11 cellular contexts compared by ENCODE assay signal in genomic region chr19:13120817-13121216, GRCh38. TPM values are rescaled to one million over a fixed set of nuclear protein-coding genes. Genes with fewer than 3 reads are reported as not detected.
DNase-seq lines count a peak whose midpoint lies in the region; ATAC-seq and TF ChIP-seq lines count a peak whose summit lies in the region.
"Had no signal": no experiment of that assay in that cellular context is flagged by ENCODE, and none has a peak within 500 bp of the region (broad histone marks: within the 10 kb centered on the region; RNA-seq: fewer than 3 reads in every experiment).

No MANE protein-coding gene starts in this region.

- peaks cover 86% of the 10 kb centered on the region for H3K79me2 ChIP-seq in PC-3 (ENCODE audit: low read length)
- peaks cover 84% of the 10 kb centered on the region for H3K79me2 ChIP-seq in osteoblast (ENCODE audit: insufficient read depth, low read length)

- H3K27ac Mint-ChIP-seq in dendritic cell treated with granulocyte-macrophage colony-stimulating factor and Interleukin-4, amounts not matched to agents 40 ng/mL and 50 ng/mL, for 4 days = peak overlapping the region; percentile 7

- H3K36me3 ChIP-seq in PC-3 (ENCODE audit: low read depth, low read length) (peaks cover 18% of the 10 kb centered on the region; the same call in 1 of the 2 replicates), osteoblast (ENCODE audit: insufficient read depth, low read length) (peaks cover 15% of the 10 kb centered on the region), colonic mucosa (no peaks in the 10 kb centered on the region)
- H3K36me3 ChIP-seq: cardiac muscle cell, thoracic aorta had no signal

- TF ChIP-seq CTCF in PC-3 (conservative IDR thresholded peaks at IDR 0.05; ENCODE audit: low read depth, low read length) (no peak), osteoblast (IDR thresholded peaks at IDR 0.05; ENCODE audit: extremely low read depth, low read depth, low read length) (no peak), colonic mucosa (IDR thresholded peaks at IDR 0.05) (no peak)

- H3K9ac ChIP-seq in PC-3 (ENCODE audit: low read length) (no peak overlapping the region), colonic mucosa (ENCODE audit: low read depth in 2 of 2, low read length in 2 of 2) (no peak overlapping the region)

- H3K4me3 ChIP-seq in PC-3 (ENCODE audit: low read length) (peak overlapping the region; percentile 28), osteoblast (ENCODE audit: insufficient read depth, low read length) (peak overlapping the region; percentile 86), colonic mucosa (no peak overlapping the region)
- H3K4me3 ChIP-seq: cardiac muscle cell, thoracic aorta had no signal

- ATAC-seq in PC-3 = no peak
- no peak for ATAC-seq in GM18909 (IDR thresholded peaks at IDR 0.05; ENCODE audit: poor library complexity, unreplicated experiment)

- H4K20me1 ChIP-seq in PC-3 (ENCODE audit: low read length) (peaks cover 52% of the 10 kb centered on the region), osteoblast (ENCODE audit: insufficient read depth, low read length) (peaks cover 50% of the 10 kb centered on the region)

- H3K27me3 ChIP-seq in PC-3 (ENCODE audit: low read length) = no peaks in the 10 kb centered on the region
- no peaks in the 10 kb centered on the region for H3K27me3 ChIP-seq in osteoblast (ENCODE audit: insufficient read depth, low read length)
- H3K27me3 ChIP-seq in colonic mucosa = no peaks in the 10 kb centered on the region
- H3K27me3 ChIP-seq: cardiac muscle cell had no signal

- no peaks in the 10 kb centered on the region for H3K27me3 Mint-ChIP-seq in dendritic cell treated with granulocyte-macrophage colony-stimulating factor and Interleukin-4, amounts not matched to agents 40 ng/mL and 50 ng/mL, for 4 days

- peaks cover 68% of the 10 kb centered on the region for H3K36me3 Mint-ChIP-seq in dendritic cell treated with granulocyte-macrophage colony-stimulating factor and Interleukin-4, amounts not matched to agents 40 ng/mL and 50 ng/mL, for 4 days (ENCODE audit: low read depth)

- H3K9me3 ChIP-seq in PC-3 (ENCODE audit: low read length) = no peaks in the 10 kb centered on the region
- H3K9me3 ChIP-seq in osteoblast (ENCODE audit: low read depth, low read length) = no peaks in the 10 kb centered on the region
- H3K9me3 ChIP-seq in colonic mucosa = no peaks in the 10 kb centered on the region
- H3K9me3 ChIP-seq: thoracic aorta had no signal

- no TSS peak for BruUV-seq in PC-3 (replicated peaks; lab: Mats Ljungman, UMichigan)

- POLR2A ChIA-PET in PC-3 (lab: Charles Lee; ENCODE audit: unreplicated experiment) = no interaction called here

- H3F3A ChIP-seq in PC-3 (ENCODE audit: low read length, unreplicated experiment) = peaks cover 4% of the 10 kb centered on the region

- H3K27ac ChIP-seq in PC-3 (ENCODE audit: low read length) = peak overlapping the region; percentile 16
- H3K27ac ChIP-seq in osteoblast (ENCODE audit: low read depth, low read length) = peak overlapping the region; percentile 96
- H3K27ac ChIP-seq in colonic mucosa = no peak overlapping the region
- H3K27ac ChIP-seq: cardiac muscle cell, thoracic aorta had no signal

- peaks cover 68% of the 10 kb centered on the region for H3K4me1 Mint-ChIP-seq in dendritic cell treated with granulocyte-macrophage colony-stimulating factor and Interleukin-4, amounts not matched to agents 40 ng/mL and 50 ng/mL, for 4 days (ENCODE audit: low read depth)

- H3K4me1 ChIP-seq in PC-3 (ENCODE audit: insufficient read depth, low read length) (peaks cover 26% of the 10 kb centered on the region), osteoblast (ENCODE audit: insufficient read depth, low read length) (peaks cover 43% of the 10 kb centered on the region), colonic mucosa (peaks cover 11% of the 10 kb centered on the region)

- H3K9me2 ChIP-seq in PC-3 (replicated peaks; ENCODE audit: low read length) = no peaks in the 10 kb centered on the region

- CTCF ChIA-PET in PC-3 (lab: Charles Lee) = no interaction called here

- H2AFZ ChIP-seq in PC-3 (ENCODE audit: low read length) = no peak overlapping the region
- no peak overlapping the region for H2AFZ ChIP-seq in osteoblast (ENCODE audit: low read length)

- H3K4me3 Mint-ChIP-seq in dendritic cell treated with granulocyte-macrophage colony-stimulating factor and Interleukin-4, amounts not matched to agents 40 ng/mL and 50 ng/mL, for 4 days = no peak overlapping the region

- intact Hi-C loops in PC-3 (cut with micrococcal nuclease) = no loop called here
- intact Hi-C loops in dendritic cell treated with granulocyte-macrophage colony-stimulating factor and Interleukin-4, amounts not matched to agents 40 ng/mL and 50 ng/mL, for 4 days (cut with micrococcal nuclease) = no loop called here
- intact Hi-C loops in colonic mucosa (cut with DNase I) = no loop called here

- H3K4me2 ChIP-seq in PC-3 (ENCODE audit: low read length) (peak overlapping the region; percentile 85), osteoblast (ENCODE audit: insufficient read depth, low read length) (peak overlapping the region; percentile 94)

- DNase-seq in EL = peak; percentile 69
- no peak for DNase-seq in PC-3
- peak; percentile 98 for DNase-seq in osteoblast (ENCODE audit: insufficient read length, low spot score, missing footprints)
- no peak for DNase-seq in stimulated activated CD4-positive, alpha-beta T cell treated with anti-CD3 and anti-CD28 coated beads, Interleukin-12 subunit alpha, Interleukin-12 subunit beta, amount 100 ng/mL, for 4 hours
- no peak for DNase-seq in colonic mucosa
- DNase-seq: hypothalamus, Right ventricle myocardium superior had no signal

- no peaks in the 10 kb centered on the region for H3K9me3 Mint-ChIP-seq in dendritic cell treated with granulocyte-macrophage colony-stimulating factor and Interleukin-4, amounts not matched to agents 40 ng/mL and 50 ng/mL, for 4 days

RNA-seq across cellular contexts. Expression of gene NACC1, which starts 2.8 kb away (rescaled TPM):
- 266 and 337 TPM in 2 replicates for total RNA-seq in PC-3 (2014; rRNA removed)
- 53.9 and 62.5 TPM in 2 replicates for total RNA-seq in osteoblast
- total RNA-seq in colonic mucosa = 100 to 1,000 TPM in 1 of 2 donors, 10 to 100 TPM in 1; 56.7 to 119 TPM

RNA-seq across cellular contexts. Expression of gene TRMT1, which starts 4.3 kb away (rescaled TPM):
- total RNA-seq in PC-3 (2014; rRNA removed) (91.8 and 117 TPM in 2 replicates), osteoblast (18.6 and 29.7 TPM in 2 replicates), colonic mucosa (10 to 100 TPM; 17.5 to 40.1 TPM)

RNA-seq across cellular contexts. Expression of gene LYL1, which starts 18.2 kb away (rescaled TPM):
- total RNA-seq in PC-3 (2014; rRNA removed) (3.3 and 12.0 TPM in 2 replicates), osteoblast (0.29 and 0.36 TPM in 2 replicates), colonic mucosa (1 to 10 TPM; 3.6 to 4.5 TPM)

RNA-seq across cellular contexts. Expression of gene STX10, which starts 29.4 kb away (rescaled TPM):
- total RNA-seq in PC-3 (2014; rRNA removed) (179 and 243 TPM in 2 replicates), osteoblast (78.4 and 81.1 TPM in 2 replicates), colonic mucosa (10 to 100 TPM; 51.0 to 78.2 TPM)

RNA-seq across cellular contexts. Expression of gene IER2, which starts 29.4 kb away (rescaled TPM):
- 155 and 191 TPM in 2 replicates for total RNA-seq in PC-3 (2014; rRNA removed)
- 14.8 and 15.9 TPM in 2 replicates for total RNA-seq in osteoblast
- total RNA-seq in colonic mucosa = 100 to 1,000 TPM in 1 of 2 donors, 10 to 100 TPM in 1; 83.4 to 116 TPM

Comparison
In these comparisons a context has a peak if more than half of its experiments do, and no peak if none do; other contexts are left out.
1. DNase-seq: peak in EL (single experiment) and osteoblast (single experiment); none in PC-3 (single experiment), stimulated activated CD4-positive, alpha-beta T cell treated with anti-CD3 and anti-CD28 coated beads, Interleukin-12 subunit alpha, Interleukin-12 subunit beta, amount 100 ng/mL, for 4 hours (single experiment) and colonic mucosa (single experiment).